Comparison of ENCODE assay signal across 12 cellular contexts in the genomic region with DNA sequence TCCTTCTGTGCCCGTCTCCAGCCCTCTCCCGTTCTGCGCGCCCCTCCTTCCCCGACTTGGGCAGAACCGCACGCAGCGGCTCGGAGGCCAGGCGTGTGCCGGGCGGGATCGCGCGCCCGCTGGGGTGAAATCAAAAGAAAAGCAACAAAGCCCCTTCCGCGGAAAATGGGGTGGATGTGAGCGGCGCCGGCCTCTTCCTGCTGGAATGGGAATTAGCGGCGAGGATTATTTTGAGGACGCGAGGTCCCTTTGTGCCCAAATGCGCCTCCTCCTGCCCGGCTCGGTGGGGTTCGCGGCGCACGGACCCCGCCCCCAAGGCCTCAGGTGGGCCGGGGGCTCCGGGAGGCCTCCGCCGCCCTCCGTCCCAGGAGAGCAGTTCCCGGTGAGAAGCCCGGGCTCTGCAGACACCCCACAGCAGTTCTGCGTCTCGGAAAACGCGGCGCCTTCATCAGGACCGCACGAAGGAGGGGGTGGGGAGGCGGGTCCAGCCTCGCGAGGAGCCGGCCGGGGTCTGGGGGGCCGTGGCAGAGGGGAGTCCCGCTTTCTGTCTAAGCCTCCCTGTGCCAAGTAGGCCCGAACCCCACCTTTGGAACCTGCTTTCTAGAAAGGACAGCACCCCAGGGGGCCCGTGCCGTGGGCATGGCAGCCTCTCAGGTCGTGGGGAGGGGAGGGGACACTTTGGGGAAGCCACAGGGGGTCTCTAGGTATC.
A peak's percentile ranks its signal among the peaks of the same experiment; 100 is the strongest.
DNase-seq lines count a peak whose midpoint lies in the region; ATAC-seq and TF ChIP-seq lines count a peak whose summit lies in the region.
"Had no signal": no experiment of that assay in that cellular context is flagged by ENCODE, and none has a peak within 500 bp of the region (broad histone marks: within the 10 kb centered on the region; RNA-seq: fewer than 3 reads in every experiment).

No MANE protein-coding gene starts in this region.

- in situ Hi-C loops in Panc1 (cut with HindIII; ENCODE audit: low pct_unique_long_range_greater_than_20kb, low sequenced_read_pairs), result no loop called here

- no peak overlapping the region for H3K27ac ChIP-seq in Panc1 (ENCODE audit: low read length)
- no peak overlapping the region for H3K27ac ChIP-seq in colonic mucosa
- H3K27ac ChIP-seq: SJCRH30, thoracic aorta had no signal

- no peaks in the 10 kb centered on the region for H3K27me3 ChIP-seq in Panc1 (ENCODE audit: control insufficient read depth, insufficient read depth, low read length)
- H3K27me3 ChIP-seq in colonic mucosa, result peaks cover 12% of the 10 kb centered on the region

- H3K9me3 ChIP-seq in Panc1 (ENCODE audit: control insufficient read depth, insufficient read depth, low read depth, low read length) (no peaks in the 10 kb centered on the region), colonic mucosa (no peaks in the 10 kb centered on the region)
- H3K9me3 ChIP-seq: SJCRH30, thoracic aorta had no signal

- CTCF ChIA-PET in Panc1 (lab: Charles Lee), result no interaction called here

- no TSS peak for BruUV-seq in Panc1 (replicated peaks; lab: Mats Ljungman, UMichigan)

- peaks cover 26% of the 10 kb centered on the region for H3K4me1 ChIP-seq in Panc1 (ENCODE audit: control insufficient read depth, insufficient read depth, low read length)
- peaks cover 15% of the 10 kb centered on the region for H3K4me1 ChIP-seq in colonic mucosa

- POLR2A ChIA-PET in Panc1 (lab: Charles Lee), result no interaction called here

- no peak for TF ChIP-seq CTCF in Panc1 (IDR thresholded peaks at IDR 0.05)
- TF ChIP-seq CTCF in fibroblast of villous mesenchyme (IDR thresholded peaks at IDR 0.05; ENCODE audit: insufficient read depth, low read depth, low read length), result no peak
- no peak for TF ChIP-seq CTCF in colonic mucosa (IDR thresholded peaks at IDR 0.05)

- peak; percentile 5 for DNase-seq in DMS79 treated with DMSO at 0.1 percent for 48 hours (lab: John Stamatoyannopoulos, UW)
- DNase-seq in DMS79 (lab: John Stamatoyannopoulos, UW), result no peak
- DNase-seq in Panc1 (ENCODE audit: low read depth, low spot score), result no peak
- DNase-seq in fibroblast of villous mesenchyme (ENCODE audit: low read depth), result no peak
- DNase-seq in retina, result peak; percentile 74
- DNase-seq in NOMO-1 (lab: John Stamatoyannopoulos, UW; ENCODE audit: unreplicated experiment in 2 of 2), result no peak
- no peak for DNase-seq in colonic mucosa
- DNase-seq: ACHN, NCI-H1436, SJCRH30 had no signal

- H3K4me3 ChIP-seq in Panc1 (ENCODE audit: low read depth in 2 of 2, low read length in 2 of 2) (peak overlapping the region; percentile 44 to 58), fibroblast of villous mesenchyme (ENCODE audit: low read depth, low read length) (peak overlapping the region; percentile 29), colonic mucosa (no peak overlapping the region)
- H3K4me3 ChIP-seq: SJCRH30, thoracic aorta had no signal

- no peak overlapping the region for H3K9ac ChIP-seq in colonic mucosa (ENCODE audit: low read depth in 2 of 2, low read length in 2 of 2)

- intact Hi-C loops in Panc1 (cut with micrococcal nuclease; ENCODE audit: unreplicated experiment), result no loop called here
- intact Hi-C loops in colonic mucosa (cut with DNase I), result no loop called here

- no peak for ATAC-seq in Panc1
- no peak for ATAC-seq in GM21529 (IDR thresholded peaks at IDR 0.05; ENCODE audit: unreplicated experiment)

- H3K36me3 ChIP-seq in Panc1 (ENCODE audit: control insufficient read depth, insufficient read depth, low read length) (no peaks in the 10 kb centered on the region), colonic mucosa (no peaks in the 10 kb centered on the region)
- H3K36me3 ChIP-seq: SJCRH30, thoracic aorta had no signal

Comparison
In these comparisons a context has a peak if more than half of its experiments do, and no peak if none do; other contexts are left out.
1. DNase-seq: peak in DMS79 treated with DMSO at 0.1 percent for 48 hours (single experiment) and retina (single experiment); none in DMS79 (single experiment), Panc1 (single experiment), fibroblast of villous mesenchyme (single experiment), NOMO-1 (0 of 2) and colonic mucosa (single experiment).